In the genomic region with DNA sequence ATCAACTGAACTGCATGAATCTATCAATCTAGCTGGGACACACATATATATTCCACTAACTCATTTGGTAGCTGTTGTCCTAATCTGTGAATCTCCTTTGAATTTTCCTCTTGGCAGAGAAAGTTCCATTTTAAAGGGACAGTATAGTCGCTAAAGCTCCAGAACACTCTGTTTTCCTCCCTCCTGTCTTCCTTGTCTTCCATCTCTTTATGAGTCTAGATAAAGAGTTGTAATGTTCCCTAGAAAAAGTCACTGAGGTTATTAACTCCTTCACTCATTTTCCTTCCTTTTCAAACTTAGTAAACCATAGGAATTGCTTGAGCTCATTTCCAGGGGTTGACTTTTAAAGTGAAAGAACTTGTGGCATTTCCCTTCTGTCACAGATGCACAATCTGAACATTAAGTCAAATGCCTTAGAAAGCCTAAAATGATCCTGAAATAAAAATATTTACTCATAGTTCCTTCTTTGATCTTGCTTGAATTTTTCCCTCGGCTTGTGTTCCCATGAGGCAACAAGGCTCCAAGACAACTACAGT, we compare ENCODE assay signal across 21 cellular contexts.
DNase-seq lines count a peak whose midpoint lies in the region; ATAC-seq, FAIRE-seq and TF ChIP-seq lines count a peak whose summit lies in the region.
"Had no signal": no experiment of that assay in that cellular context is flagged by ENCODE, and none has a peak within 500 bp of the region (broad histone marks: within the 10 kb centered on the region; RNA-seq: fewer than 3 reads in every experiment).

No MANE protein-coding gene starts in this region.

- TF ChIP-seq POLR2A in H54 (IDR thresholded peaks at IDR 0.05; ENCODE audit: low read depth, low read length) (no peak), K562 (conservative IDR thresholded peaks at IDR 0.05) (no peak)

- peaks cover 96% of the 10 kb centered on the region for H3K27me3 Mint-ChIP-seq in CD4-positive, alpha-beta T cell
- peaks cover 57 to 65% (median 60%) of the 10 kb centered on the region in 3 donors for H3K27me3 Mint-ChIP-seq in CD14-positive monocyte (ENCODE audit: low read depth in 3 of 3)

- in situ Hi-C loops in K562 (cut with MboI), result no loop called here

- no TSS peak for BruUV-seq in K562 (replicated peaks; lab: Mats Ljungman, UMichigan)

- ATAC-seq in K562, result peak; percentile 1; the same call in 2 of the 3 replicates
- ATAC-seq in CD4-positive, alpha-beta T cell (ENCODE audit: poor library complexity), result no peak

- H4K20me1 ChIP-seq in K562 (replicated peaks; ENCODE audit: control insufficient read depth, insufficient read depth, low read length), result no peaks in the 10 kb centered on the region

- H3K9me1 ChIP-seq in K562 (ENCODE audit: control insufficient read depth, insufficient read depth, low read length), result no peaks in the 10 kb centered on the region

- no peak for TF ChIP-seq EP300 in K562 (IDR thresholded peaks at IDR 0.05; ENCODE audit: low read length)

- intact Hi-C loops in K562 (cut with micrococcal nuclease) (loop anchor here (5.0 kb wide), 1 partner anchor 217 kb away; no protein-coding TSS in a partner anchor), CD14-positive monocyte (cut with micrococcal nuclease) (no loop called here)
- intact Hi-C loops in CD4-positive, alpha-beta T cell (cut with DNase I, micrococcal nuclease), result loop anchor here in 1 of 2 experiments (10.0 kb wide), 1 partner anchor 1041 kb away; no protein-coding TSS in a partner anchor

- CTCF ChIA-PET in K562 (lab: Yijun Ruan, JAX; ENCODE audit: low intra/inter-chr PET ratio), result no interaction called here
- CTCF ChIA-PET in CD4-positive, alpha-beta T cell (lab: Charles Lee), result no interaction called here

- POLR2A ChIA-PET in K562 (lab: Yijun Ruan, JAX), result interaction anchor here (0.5 to 2.1 kb wide), 7 partner anchors 11 to 1582 kb away, joined by 3 to 8 read pairs (median 4); no protein-coding TSS in a partner anchor
- POLR2A ChIA-PET in CD4-positive, alpha-beta T cell (lab: Charles Lee), result no interaction called here

- H3K27ac ChIP-seq in HUES48 (ENCODE audit: low read depth, low read length) (no peak overlapping the region), K562 (ENCODE audit: extremely low read depth, low read depth, low read length) (peak overlapping the region; percentile 56)
- H3K27ac ChIP-seq in CD4-positive, alpha-beta T cell (ENCODE audit: low read depth, low read length), result no peak overlapping the region
- H3K27ac ChIP-seq: RWPE1 had no signal

- no peak for TF ChIP-seq CTCF in K562 (IDR thresholded peaks at IDR 0.05 in 2 of 3, conservative IDR thresholded peaks at IDR 0.05 in 1 of 3; ENCODE audit: insufficient read depth in 2 of 3, low read depth in 1 of 3, low read length in 3 of 3)
- no peak for TF ChIP-seq CTCF in CD4-positive, alpha-beta T cell (IDR thresholded peaks at IDR 0.05)
- TF ChIP-seq CTCF in CD14-positive monocyte (IDR thresholded peaks at IDR 0.05), result no peak

- FAIRE-seq in H54 (lab: Jason Lieb, UNC), result peak; percentile 30
- no peak for FAIRE-seq in K562 (lab: Jason Lieb, UNC)
- FAIRE-seq: HTR-8/SVneo had no signal

- no peak for TF ChIP-seq RAD21 in K562 (CRISPR knock-in tag; conservative IDR thresholded peaks at IDR 0.05 in 1 of 2, IDR thresholded peaks at IDR 0.05 in 1 of 2)

- no peak for DNase-seq in H54 (ENCODE audit: insufficient read length, low spot score)
- DNase-seq in OCI-M1 (lab: John Stamatoyannopoulos, UW), result peak; percentile 66
- DNase-seq in K562 (ENCODE audit: extremely low read depth in 1 of 4, low spot score in 3 of 4), result no peak
- no peak for DNase-seq in CD4-positive, alpha-beta T cell
- DNase-seq in H4 (ENCODE audit: low spot score), result no peak
- no peak for DNase-seq in CD14-positive monocyte (ENCODE audit: low spot score)
- DNase-seq: CD4-positive, CD25-positive, alpha-beta regulatory T cell; COR-L47; DMS79; NCI-H1092 treated with DMSO at 0.1 percent for 48 hours; NCI-H1436 treated with DMSO at 0.1 percent for 48 hours; NCI-H1930; NCI-H2227 treated with DMSO at 0.1 percent for 48 hours; NCI-H510A; SHP77 treated with DMSO at 0.1 percent for 48 hours; SK-N-SH had no signal

- peaks cover 5% of the 10 kb centered on the region; the same call in 1 of the 2 replicates for H3K4me1 ChIP-seq in HUES48 (ENCODE audit: control insufficient read depth, insufficient read depth, low read length)
- H3K4me1 ChIP-seq in K562 (replicated peaks in 1 of 2; ENCODE audit: control insufficient read depth in 2 of 2, insufficient read depth in 2 of 2, low read length in 2 of 2), result peaks cover 6 to 10% of the 10 kb centered on the region in 2 experiments; a peak in 4 of 5 replicates
- H3K4me1 ChIP-seq: BE2C had no signal

- H3K36me3 Mint-ChIP-seq in CD4-positive, alpha-beta T cell (ENCODE audit: low read depth), result peaks cover 16% of the 10 kb centered on the region
- H3K36me3 Mint-ChIP-seq in CD14-positive monocyte, result peaks cover 3 to 4% of the 10 kb centered on the region in 2 donors
- H3K36me3 Mint-ChIP-seq: CD4-positive, CD25-positive, alpha-beta regulatory T cell had no signal

- H3K27ac Mint-ChIP-seq in CD4-positive, alpha-beta T cell, result no peak overlapping the region
- H3K27ac Mint-ChIP-seq in CD14-positive monocyte, result no peak overlapping the region
- H3K27ac Mint-ChIP-seq: CD4-positive, CD25-positive, alpha-beta regulatory T cell had no signal

- H2AFZ ChIP-seq in K562 (ENCODE audit: low read depth, low read length), result peak overlapping the region; percentile 92

- H3K9ac ChIP-seq in HUES48 (ENCODE audit: low read depth, low read length), result no peak overlapping the region
- peak overlapping the region in 1 of 2 experiments; percentile 86; a peak in 2 of 4 replicates for H3K9ac ChIP-seq in K562 (ENCODE audit: insufficient read depth in 1 of 2, low read depth in 2 of 2, low read length in 2 of 2)
- H3K9ac ChIP-seq: SK-N-SH had no signal

- H3K79me2 ChIP-seq in K562 (ENCODE audit: control insufficient read depth, insufficient read depth, low read length), result no peaks in the 10 kb centered on the region

- H3K4me3 Mint-ChIP-seq in CD4-positive, alpha-beta T cell, result no peak overlapping the region
- H3K4me3 Mint-ChIP-seq in CD14-positive monocyte, result no peak overlapping the region
- H3K4me3 Mint-ChIP-seq: CD4-positive, CD25-positive, alpha-beta regulatory T cell had no signal

- H3K4me3 ChIP-seq in HUES48 (ENCODE audit: low read depth, low read length), result peak overlapping the region; percentile 25; the same call in 1 of the 2 replicates
- H3K4me3 ChIP-seq in K562, result peak overlapping the region; percentile 63
- H3K4me3 ChIP-seq: HAP-1 had no signal

- peaks cover 12% of the 10 kb centered on the region for H3K9me3 Mint-ChIP-seq in CD4-positive, alpha-beta T cell
- H3K9me3 Mint-ChIP-seq in CD14-positive monocyte, result peaks cover 2 to 26% (median 20%) of the 10 kb centered on the region in 7 donors

- peaks cover 22% of the 10 kb centered on the region for H3K4me1 Mint-ChIP-seq in CD4-positive, alpha-beta T cell (ENCODE audit: low read depth)
- peaks cover 10% of the 10 kb centered on the region for H3K4me1 Mint-ChIP-seq in CD14-positive monocyte

- no peaks in the 10 kb centered on the region for H3K36me3 ChIP-seq in HUES48 (ENCODE audit: control insufficient read depth, insufficient read depth, low read length)
- H3K36me3 ChIP-seq in K562 (ENCODE audit: control insufficient read depth, insufficient read depth, low read length), result no peaks in the 10 kb centered on the region
- H3K36me3 ChIP-seq: BE2C, HAP-1 had no signal

- peaks cover 12% of the 10 kb centered on the region; the same call in 1 of the 2 replicates for H3K27me3 ChIP-seq in HUES48 (ENCODE audit: control insufficient read depth, insufficient read depth, low read length)
- H3K27me3 ChIP-seq in K562 (ENCODE audit: control insufficient read depth in 2 of 2, insufficient read depth in 2 of 2, low read length in 2 of 2), result no peaks in the 10 kb centered on the region
- peaks cover 67% of the 10 kb centered on the region for H3K27me3 ChIP-seq in CD4-positive, alpha-beta T cell (ENCODE audit: control insufficient read depth, insufficient read depth, low read length)

- H3K9me3 ChIP-seq in HUES48 (ENCODE audit: control insufficient read depth, insufficient read depth, low read length) (no peaks in the 10 kb centered on the region), K562 (replicated peaks; ENCODE audit: control insufficient read depth, insufficient read depth, low read depth, low read length) (no peaks in the 10 kb centered on the region)
- H3K9me3 ChIP-seq in CD4-positive, alpha-beta T cell (ENCODE audit: control insufficient read depth, low read length), result peaks cover 11% of the 10 kb centered on the region
- H3K9me3 ChIP-seq: BE2C, HAP-1, SK-N-SH had no signal

- peak overlapping the region; percentile 86 for H3K4me2 ChIP-seq in K562 (ENCODE audit: insufficient read depth, low read length)
- H3K4me2 ChIP-seq: SK-N-SH had no signal

- WGBS in K562 (ENCODE audit: insufficient coverage, low coverage, missing lambda C conversion rate), result 4% methylated on average over 2 of the region's 2 CpGs

TF ChIP-seq in K562, 482 proteins besides CTCF, POLR2A, EP300 and RAD21 (continues in another document):
- TF ChIP-seq, protein P1, sequence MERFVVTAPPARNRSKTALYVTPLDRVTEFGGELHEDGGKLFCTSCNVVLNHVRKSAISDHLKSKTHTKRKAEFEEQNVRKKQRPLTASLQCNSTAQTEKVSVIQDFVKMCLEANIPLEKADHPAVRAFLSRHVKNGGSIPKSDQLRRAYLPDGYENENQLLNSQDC (CRISPR knock-in tag; IDR thresholded peaks at IDR 0.05), result no peak
- TF ChIP-seq, protein P2, sequence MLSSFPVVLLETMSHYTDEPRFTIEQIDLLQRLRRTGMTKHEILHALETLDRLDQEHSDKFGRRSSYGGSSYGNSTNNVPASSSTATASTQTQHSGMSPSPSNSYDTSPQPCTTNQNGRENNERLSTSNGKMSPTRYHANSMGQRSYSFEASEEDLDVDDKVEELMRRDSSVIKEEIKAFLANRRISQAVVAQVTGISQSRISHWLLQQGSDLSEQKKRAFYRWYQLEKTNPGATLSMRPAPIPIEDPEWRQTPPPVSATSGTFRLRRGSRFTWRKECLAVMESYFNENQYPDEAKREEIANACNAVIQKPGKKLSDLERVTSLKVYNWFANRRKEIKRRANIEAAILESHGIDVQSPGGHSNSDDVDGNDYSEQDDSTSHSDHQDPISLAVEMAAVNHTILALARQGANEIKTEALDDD (IDR thresholded peaks at IDR 0.05), result no peak
- TF ChIP-seq KAT7 (CRISPR knock-in tag; IDR thresholded peaks at IDR 0.05; ENCODE audit: borderline replicate concordance) (no peak), ZNF436 (CRISPR knock-in tag; IDR thresholded peaks at IDR 0.05) (no peak), WHSC1 (IDR thresholded peaks at IDR 0.05; ENCODE audit: low read length) (no peak), TCF3 (CRISPR knock-in tag; IDR thresholded peaks at IDR 0.05) (no peak), FOXP1 (CRISPR knock-in tag; IDR thresholded peaks at IDR 0.05) (no peak), TEAD2 (tag; IDR thresholded peaks at IDR 0.05) (no peak), HOXB6 (CRISPR knock-in tag; IDR thresholded peaks at IDR 0.05; ENCODE audit: borderline replicate concordance) (no peak), EHMT2 (IDR thresholded peaks at IDR 0.05) (no peak), FOXM1 (IDR thresholded peaks at IDR 0.05; ENCODE audit: low read depth) (0 out of 2 replicates have a peak, but pooled peaks have one; percentile 4), FOXM1 (CRISPR knock-in tag; IDR thresholded peaks at IDR 0.05; ENCODE audit: low read depth) (no peak), TCF7L2 (IDR thresholded peaks at IDR 0.05; ENCODE audit: low read depth, low read length) (no peak)
